ENCODE assay signal across 8 cellular contexts in the genomic region with DNA sequence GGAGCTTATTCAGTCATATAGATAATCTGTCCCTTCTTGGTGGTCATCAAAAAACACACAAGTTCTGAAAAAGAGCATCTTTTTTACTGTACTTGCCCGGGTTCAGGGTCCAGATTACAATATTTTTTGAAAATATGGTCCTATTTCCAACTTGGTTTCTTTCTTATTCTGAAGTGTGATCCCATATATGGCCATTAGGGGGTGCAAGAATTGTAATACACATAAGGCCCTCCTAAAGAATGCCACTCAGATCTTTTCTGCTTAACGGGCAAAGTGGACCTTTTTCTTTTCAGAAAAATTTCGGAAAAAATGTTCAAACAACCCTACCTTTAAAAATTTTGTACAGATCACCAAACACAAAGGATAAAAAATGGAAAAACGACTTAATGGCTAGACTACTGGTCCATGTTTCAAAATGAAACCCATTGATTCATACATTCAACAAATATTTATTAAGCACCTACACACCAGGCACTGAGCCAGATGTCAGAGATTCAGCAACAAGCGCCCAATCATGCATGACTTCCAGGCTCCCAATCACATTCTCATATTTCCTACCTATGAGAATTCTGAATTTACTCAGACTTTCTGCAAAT.
DNase-seq lines count a peak whose midpoint lies in the region; TF ChIP-seq lines count a peak whose summit lies in the region.

No MANE protein-coding gene starts in this region.

- TF ChIP-seq CTCF in AG04449 (IDR thresholded peaks at IDR 0.05; ENCODE audit: insufficient read depth, low read length, missing control alignments) (peak; percentile 54), GM12872 (IDR thresholded peaks at IDR 0.05; ENCODE audit: insufficient read depth, low read depth, low read length) (peak; percentile 67), MCF 10A (IDR thresholded peaks at IDR 0.05; ENCODE audit: unreplicated experiment) (peak; percentile 32)

- no peaks in the 10 kb centered on the region for H3K27me3 Mint-ChIP-seq in MCF 10A (ENCODE audit: insufficient read depth, unreplicated experiment)

- H3K4me3 Mint-ChIP-seq in MCF 10A (ENCODE audit: unreplicated experiment) = no peak overlapping the region

- TF ChIP-seq EP300 in Ishikawa (IDR thresholded peaks at IDR 0.05; ENCODE audit: borderline replicate concordance) = no peak

- DNase-seq in AG04449 (ENCODE audit: low read depth, low spot score) (peak; percentile 2), MCF 10A (ENCODE audit: unreplicated experiment) (peak; percentile 43), medulla oblongata (ENCODE audit: extremely low spot score) (peak; percentile 46), DMS79 (lab: John Stamatoyannopoulos, UW) (no peak), cerebellar nuclear complex (lab: John Stamatoyannopoulos, UW) (no peak)
- DNase-seq in activated naive CD4-positive, alpha-beta T cell treated with Interleukin-2 at 50 U/mL for 16 hours = no peak

- H3K36me3 Mint-ChIP-seq in MCF 10A (ENCODE audit: insufficient read depth, unreplicated experiment) = no peaks in the 10 kb centered on the region

- intact Hi-C loops in MCF 10A (cut with micrococcal nuclease) = loop anchor here (1.0 to 5.0 kb wide), 2 partner anchors 165 to 472 kb away; no protein-coding TSS in a partner anchor

- peaks cover 9% of the 10 kb centered on the region for H3K4me1 Mint-ChIP-seq in MCF 10A (ENCODE audit: insufficient read depth, unreplicated experiment)

- peaks cover 2% of the 10 kb centered on the region for H3K9me3 Mint-ChIP-seq in MCF 10A (ENCODE audit: unreplicated experiment)

- CTCF ChIA-PET in AG04449 (lab: Yijun Ruan, JAX) = interaction anchor here (1.0 to 3.4 kb wide), 7 partner anchors 9 to 472 kb away, joined by 3 to 31 read pairs (median 6); no protein-coding TSS in a partner anchor
- CTCF ChIA-PET in MCF 10A (lab: Yijun Ruan, JAX) = interaction anchor here (0.6 to 5.7 kb wide), 9 partner anchors 17 to 601 kb away, joined by 3 to 46 read pairs (median 3); no protein-coding TSS in a partner anchor

- POLR2A ChIA-PET in AG04449 (lab: Yijun Ruan, JAX) (no interaction called here), MCF 10A (lab: Yijun Ruan, JAX) (no interaction called here)

- BruUV-seq in MCF 10A (replicated peaks; lab: Mats Ljungman, UMichigan) = no TSS peak

- no peak overlapping the region for H3K27ac Mint-ChIP-seq in MCF 10A (ENCODE audit: low read depth, unreplicated experiment)

- H3K4me3 ChIP-seq in AG04449 (ENCODE audit: low read depth, low read length) = no peak overlapping the region

- TF ChIP-seq RAD21 in Ishikawa (IDR thresholded peaks at IDR 0.05; ENCODE audit: low read depth) = peak; percentile 48

TF ChIP-seq in Ishikawa, 13 proteins besides CTCF, POLR2A, EP300 and RAD21:
- TF ChIP-seq, protein P1, sequence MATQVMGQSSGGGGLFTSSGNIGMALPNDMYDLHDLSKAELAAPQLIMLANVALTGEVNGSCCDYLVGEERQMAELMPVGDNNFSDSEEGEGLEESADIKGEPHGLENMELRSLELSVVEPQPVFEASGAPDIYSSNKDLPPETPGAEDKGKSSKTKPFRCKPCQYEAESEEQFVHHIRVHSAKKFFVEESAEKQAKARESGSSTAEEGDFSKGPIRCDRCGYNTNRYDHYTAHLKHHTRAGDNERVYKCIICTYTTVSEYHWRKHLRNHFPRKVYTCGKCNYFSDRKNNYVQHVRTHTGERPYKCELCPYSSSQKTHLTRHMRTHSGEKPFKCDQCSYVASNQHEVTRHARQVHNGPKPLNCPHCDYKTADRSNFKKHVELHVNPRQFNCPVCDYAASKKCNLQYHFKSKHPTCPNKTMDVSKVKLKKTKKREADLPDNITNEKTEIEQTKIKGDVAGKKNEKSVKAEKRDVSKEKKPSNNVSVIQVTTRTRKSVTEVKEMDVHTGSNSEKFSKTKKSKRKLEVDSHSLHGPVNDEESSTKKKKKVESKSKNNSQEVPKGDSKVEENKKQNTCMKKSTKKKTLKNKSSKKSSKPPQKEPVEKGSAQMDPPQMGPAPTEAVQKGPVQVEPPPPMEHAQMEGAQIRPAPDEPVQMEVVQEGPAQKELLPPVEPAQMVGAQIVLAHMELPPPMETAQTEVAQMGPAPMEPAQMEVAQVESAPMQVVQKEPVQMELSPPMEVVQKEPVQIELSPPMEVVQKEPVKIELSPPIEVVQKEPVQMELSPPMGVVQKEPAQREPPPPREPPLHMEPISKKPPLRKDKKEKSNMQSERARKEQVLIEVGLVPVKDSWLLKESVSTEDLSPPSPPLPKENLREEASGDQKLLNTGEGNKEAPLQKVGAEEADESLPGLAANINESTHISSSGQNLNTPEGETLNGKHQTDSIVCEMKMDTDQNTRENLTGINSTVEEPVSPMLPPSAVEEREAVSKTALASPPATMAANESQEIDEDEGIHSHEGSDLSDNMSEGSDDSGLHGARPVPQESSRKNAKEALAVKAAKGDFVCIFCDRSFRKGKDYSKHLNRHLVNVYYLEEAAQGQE (IDR thresholded peaks at IDR 0.05; ENCODE audit: low read depth) = no peak

Comparison
In these comparisons a context has a peak if more than half of its experiments do, and no peak if none do; other contexts are left out.
1. DNase-seq: peak in AG04449 (single experiment), MCF 10A (single experiment) and medulla oblongata (single experiment); none in activated naive CD4-positive, alpha-beta T cell treated with Interleukin-2 at 50 U/mL for 16 hours (single experiment), DMS79 (single experiment) and cerebellar nuclear complex (0 of 2).
2. Peak in every context shown above with its lines, with median percentiles within 50 percentile points of each other: CTCF ChIP-seq.